ENCODE assay signal across 28 cellular contexts in genomic region chr10:24730811-24731210, GRCh38.
"Had no signal": no experiment of that assay in that cellular context is flagged by ENCODE, and none has a peak within 500 bp of the region (broad histone marks: within the 10 kb centered on the region; RNA-seq: fewer than 3 reads in every experiment).

No MANE protein-coding gene starts in this region.

- H3K4me1 Mint-ChIP-seq: activated naive CD4-positive, alpha-beta T cell treated with anti-CD3 and anti-CD28 coated beads, Interleukin-2, amount 50 U/mL, for 24 hours; activated naive CD8-positive, alpha-beta T cell treated with anti-CD3 and anti-CD28 coated beads, Interleukin-2, amount 50 U/mL, for 24 hours had no signal

- H3K27ac ChIP-seq: adrenal gland, body of pancreas, esophagus squamous epithelium had no signal

- H3K36me3 Mint-ChIP-seq: activated CD4-positive, alpha-beta memory T cell treated with anti-CD3 and anti-CD28 coated beads for 36 hours; activated CD8-positive, alpha-beta memory T cell treated with anti-CD3 and anti-CD28 coated beads, Interleukin-2, amount 10 ng/mL, durations not matched to agents 7 days and 5 days; activated naive CD4-positive, alpha-beta T cell treated with anti-CD3 and anti-CD28 coated beads, Interleukin-2, amount 50 U/mL, for 24 hours; activated naive CD8-positive, alpha-beta T cell treated with anti-CD3 and anti-CD28 coated beads for 36 hours had no signal

- ATAC-seq: activated CD4-positive, alpha-beta T cell treated with anti-CD3 and anti-CD28 coated beads for 36 hours; activated CD8-positive, alpha-beta memory T cell treated with anti-CD3 and anti-CD28 coated beads, Interleukin-2, amount 10 ng/mL, durations not matched to agents 7 days and 5 days; activated CD8-positive, alpha-beta T cell treated with anti-CD3 and anti-CD28 coated beads, Interleukin-2, amount 10 ng/mL, durations not matched to agents 7 days and 5 days; activated naive CD8-positive, alpha-beta T cell treated with anti-CD3 and anti-CD28 coated beads, Interleukin-2, amount 50 U/mL, for 24 hours; body of pancreas; effector memory CD8-positive, alpha-beta T cell had no signal

- H3K27me3 Mint-ChIP-seq: activated CD4-positive, alpha-beta memory T cell treated with anti-CD3 and anti-CD28 coated beads for 36 hours; activated CD4-positive, alpha-beta T cell treated with anti-CD3 and anti-CD28 coated beads for 36 hours; activated CD8-positive, alpha-beta memory T cell treated with anti-CD3 and anti-CD28 coated beads, Interleukin-2, amount 10 ng/mL, durations not matched to agents 7 days and 5 days; activated naive CD4-positive, alpha-beta T cell treated with anti-CD3 and anti-CD28 coated beads, Interleukin-2, amount 50 U/mL, for 24 hours; activated naive CD8-positive, alpha-beta T cell treated with anti-CD3 and anti-CD28 coated beads for 36 hours; activated naive CD8-positive, alpha-beta T cell treated with anti-CD3 and anti-CD28 coated beads, Interleukin-2, amount 50 U/mL, for 24 hours; effector memory CD8-positive, alpha-beta T cell had no signal

- H3K4me3 Mint-ChIP-seq: activated CD4-positive, alpha-beta memory T cell treated with anti-CD3 and anti-CD28 coated beads for 36 hours; activated CD4-positive, alpha-beta T cell treated with anti-CD3 and anti-CD28 coated beads for 36 hours; activated CD4-positive, alpha-beta T cell treated with anti-CD3 and anti-CD28 coated beads, Interleukin-2, amount 10 ng/mL, durations not matched to agents 24 days and 14 days; activated CD8-positive, alpha-beta memory T cell treated with anti-CD3 and anti-CD28 coated beads, Interleukin-2, amount 10 ng/mL, durations not matched to agents 7 days and 5 days; activated CD8-positive, alpha-beta T cell treated with anti-CD3 and anti-CD28 coated beads, Interleukin-2, amount 10 ng/mL, durations not matched to agents 7 days and 5 days; activated naive CD4-positive, alpha-beta T cell treated with anti-CD3 and anti-CD28 coated beads for 36 hours; activated naive CD4-positive, alpha-beta T cell treated with anti-CD3 and anti-CD28 coated beads, Interleukin-2, amount 50 U/mL, for 24 hours; activated naive CD8-positive, alpha-beta T cell treated with anti-CD3 and anti-CD28 coated beads for 36 hours; activated naive CD8-positive, alpha-beta T cell treated with anti-CD3 and anti-CD28 coated beads, Interleukin-2, amount 50 U/mL, for 24 hours; activated T-helper 1 cell treated with anti-CD3 and anti-CD28 coated beads, Interleukin-12 subunit alpha, Interleukin-12 subunit beta, Interleukin-2, Interleukin-4 antibody, amounts not matched to agents 30 ng/mL and 10 ng/mL and 1 ng/mL, durations not matched to agents 14 hours and 24 hours and 36 hours; effector memory CD8-positive, alpha-beta T cell had no signal

- DNase-seq: activated CD4-positive, alpha-beta memory T cell treated with anti-CD3 and anti-CD28 coated beads for 36 hours; activated CD4-positive, alpha-beta T cell treated with anti-CD3 and anti-CD28 coated beads for 36 hours; activated CD4-positive, alpha-beta T cell treated with anti-CD3 and anti-CD28 coated beads, Interleukin-2, amount 10 ng/mL, durations not matched to agents 24 days and 14 days; activated CD4-positive, CD25-positive, alpha-beta regulatory T cell; activated CD4-positive, CD25-positive, alpha-beta regulatory T cell treated with anti-CD3 and anti-CD28 coated beads, Interleukin-2, amount 50 U/mL, for 72 hours; activated CD8-positive, alpha-beta memory T cell treated with anti-CD3 and anti-CD28 coated beads, Interleukin-2, amount 10 ng/mL, durations not matched to agents 7 days and 5 days; activated CD8-positive, alpha-beta memory T cell treated with anti-CD3 and anti-CD28 coated beads, Interleukin-2, amount 50 U/mL, for 4 hours; activated CD8-positive, alpha-beta T cell treated with anti-CD3 and anti-CD28 coated beads, Interleukin-2, amount 10 ng/mL, durations not matched to agents 7 days and 5 days; activated effector memory CD4-positive, alpha-beta T cell treated with anti-CD3 and anti-CD28 coated beads, Interleukin-2, amount 50 U/mL, for 16 hours; activated naive CD4-positive, alpha-beta T cell treated with anti-CD3 and anti-CD28 coated beads for 36 hours; activated naive CD8-positive, alpha-beta T cell treated with anti-CD3 and anti-CD28 coated beads for 36 hours; activated naive CD8-positive, alpha-beta T cell treated with anti-CD3 and anti-CD28 coated beads, Interleukin-2, amount 50 U/mL, for 24 hours; activated T-cell treated with anti-CD3 and anti-CD28 coated beads, Interleukin-2, amount 50 U/mL, for 1 hour; activated T-cell treated with anti-CD3 and anti-CD28 coated beads, Interleukin-2, amount 50 U/mL, for 48 hours; adrenal gland; amygdala; aorta; body of pancreas; caudate nucleus; cortex of kidney; dermis blood vessel endothelial cell; effector CD4-positive, alpha-beta T cell; effector memory CD8-positive, alpha-beta T cell; esophagus squamous epithelium; T-helper 2 cell had no signal

- H3K4me3 ChIP-seq: adrenal gland, body of pancreas, esophagus squamous epithelium had no signal

- H3K27ac Mint-ChIP-seq: activated CD4-positive, alpha-beta memory T cell treated with anti-CD3 and anti-CD28 coated beads for 36 hours; activated CD4-positive, alpha-beta T cell treated with anti-CD3 and anti-CD28 coated beads for 36 hours; activated CD4-positive, alpha-beta T cell treated with anti-CD3 and anti-CD28 coated beads, Interleukin-2, amount 10 ng/mL, durations not matched to agents 24 days and 14 days; activated CD8-positive, alpha-beta memory T cell treated with anti-CD3 and anti-CD28 coated beads, Interleukin-2, amount 10 ng/mL, durations not matched to agents 7 days and 5 days; activated CD8-positive, alpha-beta T cell treated with anti-CD3 and anti-CD28 coated beads, Interleukin-2, amount 10 ng/mL, durations not matched to agents 7 days and 5 days; activated naive CD4-positive, alpha-beta T cell treated with anti-CD3 and anti-CD28 coated beads for 36 hours; activated naive CD4-positive, alpha-beta T cell treated with anti-CD3 and anti-CD28 coated beads, Interleukin-2, amount 50 U/mL, for 24 hours; activated naive CD8-positive, alpha-beta T cell treated with anti-CD3 and anti-CD28 coated beads for 36 hours; activated naive CD8-positive, alpha-beta T cell treated with anti-CD3 and anti-CD28 coated beads, Interleukin-2, amount 50 U/mL, for 24 hours; activated T-helper 1 cell treated with anti-CD3 and anti-CD28 coated beads, Interleukin-12 subunit alpha, Interleukin-12 subunit beta, Interleukin-2, Interleukin-4 antibody, amounts not matched to agents 30 ng/mL and 10 ng/mL and 1 ng/mL, durations not matched to agents 14 hours and 24 hours and 36 hours; activated T-helper 2 cell treated with anti-CD3 and anti-CD28 coated beads, Interferon-gamma antibody, Interleukin-2, Interleukin-4, amounts not matched to agents 10 μg/mL and 5 μg/mL and 100 μg/mL, durations not matched to agents 14 hours and 24 hours and 36 hours; effector memory CD8-positive, alpha-beta T cell had no signal

- H3K9me3 Mint-ChIP-seq: activated CD4-positive, alpha-beta memory T cell treated with anti-CD3 and anti-CD28 coated beads for 36 hours; activated CD4-positive, alpha-beta T cell treated with anti-CD3 and anti-CD28 coated beads, Interleukin-2, amount 10 ng/mL, durations not matched to agents 24 days and 14 days; activated naive CD4-positive, alpha-beta T cell treated with anti-CD3 and anti-CD28 coated beads for 36 hours; activated naive CD4-positive, alpha-beta T cell treated with anti-CD3 and anti-CD28 coated beads, Interleukin-2, amount 50 U/mL, for 24 hours; activated naive CD8-positive, alpha-beta T cell treated with anti-CD3 and anti-CD28 coated beads for 36 hours; activated naive CD8-positive, alpha-beta T cell treated with anti-CD3 and anti-CD28 coated beads, Interleukin-2, amount 50 U/mL, for 24 hours; activated T-helper 1 cell treated with anti-CD3 and anti-CD28 coated beads, Interleukin-12 subunit alpha, Interleukin-12 subunit beta, Interleukin-2, Interleukin-4 antibody, amounts not matched to agents 30 ng/mL and 10 ng/mL and 1 ng/mL, durations not matched to agents 14 hours and 24 hours and 36 hours; activated T-helper 2 cell treated with anti-CD3 and anti-CD28 coated beads, Interferon-gamma antibody, Interleukin-2, Interleukin-4, amounts not matched to agents 10 μg/mL and 5 μg/mL and 100 μg/mL, durations not matched to agents 14 hours and 24 hours and 36 hours; effector memory CD8-positive, alpha-beta T cell had no signal
